20 cellular contexts compared by ENCODE assay signal in the genomic region with DNA sequence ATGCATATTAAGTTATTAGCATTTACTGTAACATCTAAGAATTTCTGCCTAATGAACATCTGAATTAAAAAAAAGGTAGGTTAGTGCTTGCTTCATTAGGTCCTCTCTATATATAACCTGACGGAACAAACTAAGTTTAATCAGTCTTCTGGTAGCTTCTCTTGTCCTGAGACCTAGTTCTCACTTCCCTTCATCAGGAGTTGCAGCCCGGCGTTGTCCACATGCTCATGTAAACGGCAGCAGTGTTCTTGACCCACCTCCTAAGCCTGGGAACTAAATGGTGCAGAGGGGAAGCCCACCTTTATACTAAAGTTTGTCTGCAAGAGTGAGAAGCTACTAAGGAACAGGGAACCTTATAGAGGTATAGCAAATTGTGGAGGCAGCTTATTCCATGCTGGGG. TPM values are rescaled to one million over a fixed set of nuclear protein-coding genes. Genes with fewer than 3 reads are reported as not detected.
DNase-seq lines count a peak whose midpoint lies in the region; ATAC-seq and TF ChIP-seq lines count a peak whose summit lies in the region.
"Had no signal": no experiment of that assay in that cellular context is flagged by ENCODE, and none has a peak within 500 bp of the region (broad histone marks: within the 10 kb centered on the region; RNA-seq: fewer than 3 reads in every experiment).

No MANE protein-coding gene starts in this region.

- DNase-seq in Ammon's horn (ENCODE audit: low spot score) = peak; percentile 34
- DNase-seq in CD4-positive, alpha-beta memory T cell = no peak
- no peak for DNase-seq in activated CD8-positive, alpha-beta T cell treated with anti-CD3 and anti-CD28 coated beads for 36 hours
- no peak for DNase-seq in naive B cell
- no peak for DNase-seq in HCEC 1CT
- no peak for DNase-seq in tibial artery
- no peak for DNase-seq in putamen (ENCODE audit: low spot score)
- DNase-seq: activated effector memory CD4-positive, alpha-beta T cell treated with anti-CD3 and anti-CD28 coated beads, Interleukin-2, amount 50 U/mL, for 16 hours; DMS79; foreskin keratinocyte; left ventricle myocardium inferior; midbrain; NCI-H187; NCI-H69; testis had no signal

- H3K27ac ChIP-seq in CD4-positive, alpha-beta memory T cell (ENCODE audit: low read depth, low read length) = no peak overlapping the region
- H3K27ac ChIP-seq in tibial artery = no peak overlapping the region
- H3K27ac ChIP-seq: foreskin keratinocyte, left ventricle myocardium inferior, testis had no signal

- H3K9me3 Mint-ChIP-seq in CD4-positive, alpha-beta memory T cell = no peaks in the 10 kb centered on the region
- H3K9me3 Mint-ChIP-seq in activated CD8-positive, alpha-beta T cell treated with anti-CD3 and anti-CD28 coated beads for 36 hours = no peaks in the 10 kb centered on the region
- H3K9me3 Mint-ChIP-seq in naive B cell = no peaks in the 10 kb centered on the region
- H3K9me3 Mint-ChIP-seq: neural crest cell had no signal

- H3K36me3 ChIP-seq in CD4-positive, alpha-beta memory T cell (ENCODE audit: insufficient read depth, low read length) = peaks cover 89% of the 10 kb centered on the region
- H3K36me3 ChIP-seq in tibial artery = no peaks in the 10 kb centered on the region
- H3K36me3 ChIP-seq: left ventricle myocardium inferior had no signal

- no peak for TF ChIP-seq CTCF in activated CD8-positive, alpha-beta T cell treated with anti-CD3 and anti-CD28 coated beads for 36 hours (IDR thresholded peaks at IDR 0.05)
- no peak for TF ChIP-seq CTCF in tibial artery (IDR thresholded peaks at IDR 0.05)

- H3K4me3 Mint-ChIP-seq in CD4-positive, alpha-beta memory T cell = peak overlapping the region in 1 of 8 donors; percentile 26
- H3K4me3 Mint-ChIP-seq in activated CD8-positive, alpha-beta T cell treated with anti-CD3 and anti-CD28 coated beads for 36 hours = no peak overlapping the region
- no peak overlapping the region for H3K4me3 Mint-ChIP-seq in naive B cell
- H3K4me3 Mint-ChIP-seq: neural crest cell had no signal

- no peak overlapping the region for H3K4me3 ChIP-seq in CD4-positive, alpha-beta memory T cell (ENCODE audit: low read length in 2 of 2)
- no peak overlapping the region for H3K4me3 ChIP-seq in tibial artery
- H3K4me3 ChIP-seq: left ventricle myocardium inferior, testis had no signal

- peaks cover 21 to 46% (median 27%) of the 10 kb centered on the region in 4 donors for H3K4me1 Mint-ChIP-seq in CD4-positive, alpha-beta memory T cell
- H3K4me1 Mint-ChIP-seq in activated CD8-positive, alpha-beta T cell treated with anti-CD3 and anti-CD28 coated beads for 36 hours (ENCODE audit: low read depth) = peaks cover 34% of the 10 kb centered on the region
- peaks cover 0 to 5% (median 5%) of the 10 kb centered on the region in 3 donors for H3K4me1 Mint-ChIP-seq in naive B cell

- no peak for ATAC-seq in activated CD8-positive, alpha-beta T cell treated with anti-CD3 and anti-CD28 coated beads for 36 hours
- no peak for ATAC-seq in naive B cell (ENCODE audit: low read depth in 2 of 2)
- ATAC-seq in HG03095 (IDR thresholded peaks at IDR 0.05; ENCODE audit: unreplicated experiment) = no peak
- ATAC-seq: foreskin keratinocyte had no signal

- CTCF ChIA-PET in CD4-positive, alpha-beta memory T cell (lab: Charles Lee; ENCODE audit: partially characterized antibody) = interaction anchor here (7.6 kb wide), 1 partner anchor 10 kb away, joined by 51 read pairs; no protein-coding TSS in a partner anchor
- CTCF ChIA-PET in activated CD8-positive, alpha-beta T cell treated with anti-CD3 and anti-CD28 coated beads for 36 hours (lab: Charles Lee) = interaction anchor here (1.1 to 6.3 kb wide), 2 partner anchors 10 to 19 kb away, joined by 3 to 47 read pairs; no protein-coding TSS in a partner anchor

- intact Hi-C loops in CD4-positive, alpha-beta memory T cell (cut with micrococcal nuclease) = no loop called here
- intact Hi-C loops in activated CD8-positive, alpha-beta T cell treated with anti-CD3 and anti-CD28 coated beads for 36 hours (cut with micrococcal nuclease) = no loop called here
- intact Hi-C loops in tibial artery (cut with DNase I; ENCODE audit: low total_unique reads) = no loop called here

- no peaks in the 10 kb centered on the region for H3K27me3 Mint-ChIP-seq in CD4-positive, alpha-beta memory T cell
- H3K27me3 Mint-ChIP-seq in activated CD8-positive, alpha-beta T cell treated with anti-CD3 and anti-CD28 coated beads for 36 hours = no peaks in the 10 kb centered on the region
- no peaks in the 10 kb centered on the region for H3K27me3 Mint-ChIP-seq in naive B cell

- no peaks in the 10 kb centered on the region for H3K9me3 ChIP-seq in CD4-positive, alpha-beta memory T cell (ENCODE audit: control insufficient read depth in 1 of 2, low read length in 2 of 2)
- no peaks in the 10 kb centered on the region for H3K9me3 ChIP-seq in tibial artery
- H3K9me3 ChIP-seq: left ventricle myocardium inferior, testis had no signal

- POLR2A ChIA-PET in CD4-positive, alpha-beta memory T cell (lab: Charles Lee; ENCODE audit: partially characterized antibody) = no interaction called here
- POLR2A ChIA-PET in activated CD8-positive, alpha-beta T cell treated with anti-CD3 and anti-CD28 coated beads for 36 hours (lab: Charles Lee) = interaction anchor here (1.0 to 2.1 kb wide), 6 partner anchors 11 to 24 kb away, joined by 3 to 6 read pairs (median 4); no protein-coding TSS in a partner anchor

- H3K36me3 Mint-ChIP-seq in CD4-positive, alpha-beta memory T cell = peaks cover 64 to 87% of the 10 kb centered on the region in 2 donors
- peaks cover 80% of the 10 kb centered on the region for H3K36me3 Mint-ChIP-seq in activated CD8-positive, alpha-beta T cell treated with anti-CD3 and anti-CD28 coated beads for 36 hours (ENCODE audit: low read depth)
- H3K36me3 Mint-ChIP-seq in naive B cell = peaks cover 29 to 38% of the 10 kb centered on the region in 2 donors

- peak overlapping the region; percentile 25 to 88 (median 72) for H3K27ac Mint-ChIP-seq in CD4-positive, alpha-beta memory T cell
- peak overlapping the region; percentile 80 for H3K27ac Mint-ChIP-seq in activated CD8-positive, alpha-beta T cell treated with anti-CD3 and anti-CD28 coated beads for 36 hours
- peak overlapping the region in 5 of 6 donors; percentile 21 to 90 (median 69) for H3K27ac Mint-ChIP-seq in naive B cell

- H3K4me1 ChIP-seq in CD4-positive, alpha-beta memory T cell (ENCODE audit: insufficient read depth, low read length) = peaks cover 10% of the 10 kb centered on the region
- H3K4me1 ChIP-seq in tibial artery = no peaks in the 10 kb centered on the region
- H3K4me1 ChIP-seq: left ventricle myocardium inferior, testis had no signal

- H3K27me3 ChIP-seq in CD4-positive, alpha-beta memory T cell (ENCODE audit: insufficient read depth, low read length) = no peaks in the 10 kb centered on the region
- H3K27me3 ChIP-seq in tibial artery = peaks cover 0 to 2% of the 10 kb centered on the region in 2 donors
- H3K27me3 ChIP-seq: foreskin keratinocyte, testis had no signal

RNA-seq across cellular contexts. Expression of gene CPB2, which starts 31.9 kb away (rescaled TPM):
- total RNA-seq in CD4-positive, alpha-beta memory T cell = not detected
- polyA plus RNA-seq in CD4-positive, alpha-beta memory T cell = not detected
- total RNA-seq in activated CD8-positive, alpha-beta T cell treated with anti-CD3 and anti-CD28 coated beads for 36 hours = not detected
- under 1 TPM in 1 of 6 donors, not detected in 5; 0.20 TPM for polyA plus RNA-seq in naive B cell (ENCODE audit: low read depth in 6 of 6)
- total RNA-seq: astrocyte, foreskin keratinocyte, left ventricle myocardium inferior, posterior vena cava, testis had no signal
- polyA plus RNA-seq: esophagus, foreskin keratinocyte had no signal

RNA-seq across cellular contexts. Expression of gene LCP1, which starts 45.3 kb away (rescaled TPM):
- total RNA-seq in CD4-positive, alpha-beta memory T cell = 100 to 1,000 TPM; 466 to 497 TPM
- polyA plus RNA-seq in CD4-positive, alpha-beta memory T cell = 1,000 to 10,000 TPM; 1,169 to 1,658 TPM
- total RNA-seq in activated CD8-positive, alpha-beta T cell treated with anti-CD3 and anti-CD28 coated beads for 36 hours = 1,000 to 10,000 TPM; 1,014 to 1,019 TPM
- polyA plus RNA-seq in naive B cell (ENCODE audit: low read depth in 6 of 6) = 1,000 to 10,000 TPM in 1 of 6 donors, 100 to 1,000 TPM in 5; 701 to 1,116 (median 814) TPM
